17 cellular contexts compared by ENCODE assay signal in genomic region chr2:75493230-75493629, GRCh38.
DNase-seq lines count a peak whose midpoint lies in the region; ATAC-seq and TF ChIP-seq lines count a peak whose summit lies in the region.
"Had no signal": no experiment of that assay in that cellular context is flagged by ENCODE, and none has a peak within 500 bp of the region (broad histone marks: within the 10 kb centered on the region; RNA-seq: fewer than 3 reads in every experiment).

No MANE protein-coding gene starts in this region.

- H3K4me3 Mint-ChIP-seq in H9 (no peak overlapping the region), endothelial cell (ENCODE audit: unreplicated experiment) (peak overlapping the region; percentile 64)

- H3K27ac Mint-ChIP-seq in H9 = no peak overlapping the region
- H3K27ac Mint-ChIP-seq in endothelial cell (ENCODE audit: unreplicated experiment) = no peak overlapping the region

- DNase-seq in BE2C (peak; percentile 64), H9 (peak; percentile 27), endothelial cell (ENCODE audit: low spot score) (no peak), lower lobe of right lung (peak; percentile 43), KBM-7 (no peak)
- DNase-seq: C1 segment of cervical spinal cord, DND-41, GDM1, NCI-H187, NCI-H2107, NCI-H510A, NCI-H774 had no signal

- TF ChIP-seq CTCF in BE2C (IDR thresholded peaks at IDR 0.05; ENCODE audit: low read depth, low read length) (no peak), H9 (conservative IDR thresholded peaks at IDR 0.05) (no peak), endothelial cell (IDR thresholded peaks at IDR 0.05; ENCODE audit: unreplicated experiment) (no peak), lower lobe of right lung (IDR thresholded peaks at IDR 0.05) (no peak)

- no peak overlapping the region for H2BK15ac ChIP-seq in H9 (ENCODE audit: low read depth, low read length)

- no peak overlapping the region for H2BK5ac ChIP-seq in H9 (ENCODE audit: insufficient read length, low read length)

- no peak overlapping the region for H2BK120ac ChIP-seq in H9 (ENCODE audit: low read depth, low read length, poor library complexity, severe bottlenecking)

- H3K27me3 ChIP-seq in BE2C (no peaks in the 10 kb centered on the region; the same call in 1 of the 2 replicates), H9 (ENCODE audit: insufficient read depth, low read length) (no peaks in the 10 kb centered on the region), lower lobe of right lung (ENCODE audit: low read depth) (no peaks in the 10 kb centered on the region)

- H3K23me2 ChIP-seq in H9 (ENCODE audit: insufficient read length, low read depth, low read length, poor library complexity, severe bottlenecking) = no peaks in the 10 kb centered on the region

- H3K9me3 ChIP-seq in BE2C = no peaks in the 10 kb centered on the region
- H3K9me3 ChIP-seq in H9 (ENCODE audit: control insufficient read depth, low read depth, low read length) = no peaks in the 10 kb centered on the region
- no peaks in the 10 kb centered on the region for H3K9me3 ChIP-seq in lower lobe of right lung
- H3K9me3 ChIP-seq: HAP-1 had no signal

- in situ Hi-C loops in KBM-7 (cut with MboI; ENCODE audit: low pct_unique_long_range_greater_than_20kb, low sequenced_read_pairs) = no loop called here

- intact Hi-C loops in lower lobe of right lung (cut with DNase I) = no loop called here

- no peaks in the 10 kb centered on the region for H3K79me1 ChIP-seq in H9 (ENCODE audit: insufficient read depth, low read depth, low read length, poor library complexity, severe bottlenecking)

- H3K4me1 Mint-ChIP-seq in H9 (peaks cover 5% of the 10 kb centered on the region in 2 experiments; a peak in 3 of 4 replicates), endothelial cell (ENCODE audit: unreplicated experiment) (peaks cover 15% of the 10 kb centered on the region)

- no peak overlapping the region for H4K5ac ChIP-seq in H9 (ENCODE audit: insufficient read length, low read depth, low read length)

- no peak overlapping the region for H2AFZ ChIP-seq in H9 (ENCODE audit: low read length)

- H3K4ac ChIP-seq in H9 (ENCODE audit: low read depth, low read length) = no peak overlapping the region

- peak overlapping the region; percentile 55 for H3K4me3 ChIP-seq in BE2C (ENCODE audit: low read depth, low read length)
- H3K4me3 ChIP-seq in lower lobe of right lung = no peak overlapping the region
- H3K4me3 ChIP-seq: HAP-1, K562 had no signal

- H4K20me1 ChIP-seq in H9 (ENCODE audit: control insufficient read depth, insufficient read depth, insufficient read length) = no peaks in the 10 kb centered on the region

- H3K4me1 ChIP-seq in BE2C (no peaks in the 10 kb centered on the region), H9 (ENCODE audit: insufficient read depth, low read length) (no peaks in the 10 kb centered on the region; the same call in 1 of the 2 replicates), lower lobe of right lung (no peaks in the 10 kb centered on the region)

- H3K79me2 ChIP-seq in H9 (ENCODE audit: insufficient read depth, low read length) = no peaks in the 10 kb centered on the region

- peaks cover 2% of the 10 kb centered on the region for H3K27me3 Mint-ChIP-seq in H9 (ENCODE audit: low read depth)
- H3K27me3 Mint-ChIP-seq in endothelial cell (ENCODE audit: unreplicated experiment) = no peaks in the 10 kb centered on the region

- ATAC-seq in lower lobe of right lung (no peak), HG02884 (IDR thresholded peaks at IDR 0.05; ENCODE audit: unreplicated experiment) (no peak), GM21447 (IDR thresholded peaks at IDR 0.05; ENCODE audit: unreplicated experiment) (no peak)
- ATAC-seq: K562, Right ventricle myocardium inferior had no signal

- H3K18ac ChIP-seq in H9 (ENCODE audit: insufficient read length, low read depth, low read length) = no peak overlapping the region

- H2BK12ac ChIP-seq in H9 (ENCODE audit: insufficient read length, low read depth, low read length) = no peak overlapping the region

- no peak overlapping the region for H3K56ac ChIP-seq in H9 (ENCODE audit: insufficient read length, low read depth, low read length)

- no peak overlapping the region for H3K4me2 ChIP-seq in H9 (ENCODE audit: insufficient read depth, insufficient read length, low read length)

- H3K36me3 Mint-ChIP-seq in H9 (ENCODE audit: insufficient read depth in 1 of 3, low read depth in 3 of 3) = no peaks in the 10 kb centered on the region; a peak in 1 of 7 replicates
- peaks cover 6% of the 10 kb centered on the region for H3K36me3 Mint-ChIP-seq in endothelial cell (ENCODE audit: low read depth, unreplicated experiment)

- H3K23ac ChIP-seq in H9 (ENCODE audit: insufficient read length, low read depth, low read length) = no peak overlapping the region

- H3K9ac ChIP-seq in H9 (ENCODE audit: extremely low read depth, insufficient read length, low read length) = no peak overlapping the region

- no peaks in the 10 kb centered on the region for H3K9me3 Mint-ChIP-seq in H9
- no peaks in the 10 kb centered on the region for H3K9me3 Mint-ChIP-seq in endothelial cell (ENCODE audit: unreplicated experiment)

- WGBS in H9 (ENCODE audit: extremely low coverage, insufficient read length, low lambda C conversion rate) = no CpG with 5 or more reads among the region's 25 CpGs

- no peak overlapping the region for H4K91ac ChIP-seq in H9 (ENCODE audit: insufficient read length, low read depth, low read length)

- H2AK5ac ChIP-seq in H9 (ENCODE audit: insufficient read length, low read length) = no peak overlapping the region

- H3K27ac ChIP-seq in H9 (ENCODE audit: insufficient read length, low read depth, low read length) = no peak overlapping the region
- no peak overlapping the region for H3K27ac ChIP-seq in lower lobe of right lung

- no peak overlapping the region for H2BK20ac ChIP-seq in H9 (ENCODE audit: low read depth, low read length, poor library complexity, severe bottlenecking)

- no peak overlapping the region for H4K8ac ChIP-seq in H9 (replicated peaks; ENCODE audit: insufficient read length, low read depth, low read length)

- H3T11ph ChIP-seq in H9 (ENCODE audit: low read length) = no peak overlapping the region

- H3K14ac ChIP-seq in H9 (ENCODE audit: insufficient read depth, low read length) = no peak overlapping the region

- H3K36me3 ChIP-seq in BE2C (no peaks in the 10 kb centered on the region), lower lobe of right lung (no peaks in the 10 kb centered on the region)
- H3K36me3 ChIP-seq: HAP-1 had no signal

Comparison
In these comparisons a context has a peak if more than half of its experiments do, and no peak if none do; other contexts are left out.
1. DNase-seq: peak in BE2C (single experiment), H9 (single experiment) and lower lobe of right lung (single experiment); none in endothelial cell (single experiment) and KBM-7 (single experiment).